Comparison of ENCODE assay signal across 8 cellular contexts in genomic region chr16:11407047-11407982, GRCh38.
DNase-seq lines count a peak whose midpoint lies in the region; ATAC-seq and TF ChIP-seq lines count a peak whose summit lies in the region.

No MANE protein-coding gene starts in this region.

- ATAC-seq in GM23338: peak; percentile 72
- ATAC-seq in activated CD8-positive, alpha-beta T cell treated with anti-CD3 and anti-CD28 coated beads, Interleukin-2, amount 10 ng/mL, durations not matched to agents 7 days and 5 days: peak; percentile 62
- ATAC-seq in stimulated activated memory B cell treated with anti-CD40 and anti-IgM and Interleukin-4, amounts not matched to agents 10 μg/mL and 1 μg/mL and 100 μg/mL, for 72 hours: peak; percentile 62
- no peak for ATAC-seq in GM19328 (IDR thresholded peaks at IDR 0.05; ENCODE audit: unreplicated experiment)

- CTCF ChIA-PET in activated CD8-positive, alpha-beta T cell treated with anti-CD3 and anti-CD28 coated beads, Interleukin-2, amount 10 ng/mL, durations not matched to agents 7 days and 5 days (lab: Charles Lee): interaction anchor here (0.7 to 9.1 kb wide), 35 partner anchors 9 to 661 kb away, joined by 3 to 60 read pairs (median 4); no protein-coding TSS in a partner anchor

- H3K4me3 Mint-ChIP-seq in GM23338: no peak overlapping the region
- H3K4me3 Mint-ChIP-seq in activated CD8-positive, alpha-beta T cell treated with anti-CD3 and anti-CD28 coated beads, Interleukin-2, amount 10 ng/mL, durations not matched to agents 7 days and 5 days: no peak overlapping the region
- no peak overlapping the region for H3K4me3 Mint-ChIP-seq in endothelial cell (ENCODE audit: unreplicated experiment)
- H3K4me3 Mint-ChIP-seq in stimulated activated memory B cell treated with anti-CD40 and anti-IgM and Interleukin-4, amounts not matched to agents 10 μg/mL and 1 μg/mL and 100 μg/mL, for 72 hours: no peak overlapping the region

- no peaks in the 10 kb centered on the region for H4K20me1 ChIP-seq in GM23338 (replicated peaks; ENCODE audit: insufficient read depth)

- H3K27ac Mint-ChIP-seq in GM23338 (no peak overlapping the region), endothelial cell (ENCODE audit: unreplicated experiment) (no peak overlapping the region)
- no peak overlapping the region for H3K27ac Mint-ChIP-seq in activated CD8-positive, alpha-beta T cell treated with anti-CD3 and anti-CD28 coated beads, Interleukin-2, amount 10 ng/mL, durations not matched to agents 7 days and 5 days
- H3K27ac Mint-ChIP-seq in stimulated activated memory B cell treated with anti-CD40 and anti-IgM and Interleukin-4, amounts not matched to agents 10 μg/mL and 1 μg/mL and 100 μg/mL, for 72 hours: peak overlapping the region; percentile 60

- no peak overlapping the region for H2AFZ ChIP-seq in GM23338

- TF ChIP-seq CTCF in AG10803 (conservative IDR thresholded peaks at IDR 0.05; ENCODE audit: low read length) (peak; percentile 77), GM23338 (conservative IDR thresholded peaks at IDR 0.05; ENCODE audit: low read depth in 2 of 2) (peak; percentile 91), endothelial cell (IDR thresholded peaks at IDR 0.05; ENCODE audit: unreplicated experiment) (peak; percentile 86)

- H3K36me3 Mint-ChIP-seq in GM23338 (ENCODE audit: low read depth) (no peaks in the 10 kb centered on the region), endothelial cell (ENCODE audit: low read depth, unreplicated experiment) (no peaks in the 10 kb centered on the region)
- no peaks in the 10 kb centered on the region for H3K36me3 Mint-ChIP-seq in activated CD8-positive, alpha-beta T cell treated with anti-CD3 and anti-CD28 coated beads, Interleukin-2, amount 10 ng/mL, durations not matched to agents 7 days and 5 days (ENCODE audit: low read depth)
- H3K36me3 Mint-ChIP-seq in stimulated activated memory B cell treated with anti-CD40 and anti-IgM and Interleukin-4, amounts not matched to agents 10 μg/mL and 1 μg/mL and 100 μg/mL, for 72 hours: no peaks in the 10 kb centered on the region

- H3K9me3 Mint-ChIP-seq in GM23338 (peaks cover 6% of the 10 kb centered on the region; the same call in 1 of the 3 replicates), endothelial cell (ENCODE audit: unreplicated experiment) (no peaks in the 10 kb centered on the region)
- no peaks in the 10 kb centered on the region for H3K9me3 Mint-ChIP-seq in activated CD8-positive, alpha-beta T cell treated with anti-CD3 and anti-CD28 coated beads, Interleukin-2, amount 10 ng/mL, durations not matched to agents 7 days and 5 days (ENCODE audit: insufficient read depth)
- H3K9me3 Mint-ChIP-seq in stimulated activated memory B cell treated with anti-CD40 and anti-IgM and Interleukin-4, amounts not matched to agents 10 μg/mL and 1 μg/mL and 100 μg/mL, for 72 hours: no peaks in the 10 kb centered on the region

- H3K4me1 ChIP-seq in GM23338 (ENCODE audit: insufficient read depth): no peaks in the 10 kb centered on the region

- H3K4me1 Mint-ChIP-seq in GM23338 (no peaks in the 10 kb centered on the region; the same call in 2 of the 3 replicates), endothelial cell (ENCODE audit: unreplicated experiment) (peaks cover 2% of the 10 kb centered on the region)
- peaks cover 2% of the 10 kb centered on the region for H3K4me1 Mint-ChIP-seq in activated CD8-positive, alpha-beta T cell treated with anti-CD3 and anti-CD28 coated beads, Interleukin-2, amount 10 ng/mL, durations not matched to agents 7 days and 5 days (ENCODE audit: low read depth)
- peaks cover 11% of the 10 kb centered on the region for H3K4me1 Mint-ChIP-seq in stimulated activated memory B cell treated with anti-CD40 and anti-IgM and Interleukin-4, amounts not matched to agents 10 μg/mL and 1 μg/mL and 100 μg/mL, for 72 hours

- no peaks in the 10 kb centered on the region for H3K79me2 ChIP-seq in GM23338 (replicated peaks; ENCODE audit: insufficient read depth)

- H3K36me3 ChIP-seq in GM23338 (ENCODE audit: insufficient read depth): no peaks in the 10 kb centered on the region

- peaks cover 6% of the 10 kb centered on the region for H3K27me3 Mint-ChIP-seq in GM23338 (ENCODE audit: insufficient read depth, low read depth, poor library complexity)
- H3K27me3 Mint-ChIP-seq in activated CD8-positive, alpha-beta T cell treated with anti-CD3 and anti-CD28 coated beads, Interleukin-2, amount 10 ng/mL, durations not matched to agents 7 days and 5 days (ENCODE audit: low read depth): no peaks in the 10 kb centered on the region
- peaks cover 7% of the 10 kb centered on the region for H3K27me3 Mint-ChIP-seq in endothelial cell (ENCODE audit: unreplicated experiment)
- H3K27me3 Mint-ChIP-seq in stimulated activated memory B cell treated with anti-CD40 and anti-IgM and Interleukin-4, amounts not matched to agents 10 μg/mL and 1 μg/mL and 100 μg/mL, for 72 hours: no peaks in the 10 kb centered on the region

- no peaks in the 10 kb centered on the region for H3K27me3 ChIP-seq in GM23338 (ENCODE audit: insufficient read depth)

- no peaks in the 10 kb centered on the region for H3F3A ChIP-seq in GM23338 (replicated peaks; ENCODE audit: low read depth)

- no peaks in the 10 kb centered on the region for H3K9me2 ChIP-seq in GM23338 (ENCODE audit: insufficient read depth)

- H3K4me2 ChIP-seq in GM23338: no peak overlapping the region

- H3K27ac ChIP-seq in GM23338 (ENCODE audit: low read depth): no peak overlapping the region

- DNase-seq in AG10803 (ENCODE audit: low read depth) (peak; percentile 67), GM23338 (ENCODE audit: low spot score) (peak; percentile 88), NCI-H82 (lab: John Stamatoyannopoulos, UW) (peak; percentile 77), endothelial cell (ENCODE audit: low spot score) (peak; percentile 76), myocyte (ENCODE audit: low read depth) (peak; percentile 54)
- peak; percentile 77 for DNase-seq in activated CD8-positive, alpha-beta T cell treated with anti-CD3 and anti-CD28 coated beads, Interleukin-2, amount 10 ng/mL, durations not matched to agents 7 days and 5 days

- POLR2A ChIA-PET in activated CD8-positive, alpha-beta T cell treated with anti-CD3 and anti-CD28 coated beads, Interleukin-2, amount 10 ng/mL, durations not matched to agents 7 days and 5 days (lab: Charles Lee): no interaction called here

- H3K4me3 ChIP-seq in AG10803 (ENCODE audit: low read length): no peak overlapping the region
- H3K4me3 ChIP-seq in GM23338: no peak overlapping the region

TF ChIP-seq in GM23338, 12 proteins besides CTCF, POLR2A, EP300 and RAD21:
- TF ChIP-seq CREB1 (CRISPR knock-in tag; IDR thresholded peaks at IDR 0.05; ENCODE audit: low read depth): peak; percentile 32; the same call in 1 of the 2 replicates
- TF ChIP-seq, protein P1, sequence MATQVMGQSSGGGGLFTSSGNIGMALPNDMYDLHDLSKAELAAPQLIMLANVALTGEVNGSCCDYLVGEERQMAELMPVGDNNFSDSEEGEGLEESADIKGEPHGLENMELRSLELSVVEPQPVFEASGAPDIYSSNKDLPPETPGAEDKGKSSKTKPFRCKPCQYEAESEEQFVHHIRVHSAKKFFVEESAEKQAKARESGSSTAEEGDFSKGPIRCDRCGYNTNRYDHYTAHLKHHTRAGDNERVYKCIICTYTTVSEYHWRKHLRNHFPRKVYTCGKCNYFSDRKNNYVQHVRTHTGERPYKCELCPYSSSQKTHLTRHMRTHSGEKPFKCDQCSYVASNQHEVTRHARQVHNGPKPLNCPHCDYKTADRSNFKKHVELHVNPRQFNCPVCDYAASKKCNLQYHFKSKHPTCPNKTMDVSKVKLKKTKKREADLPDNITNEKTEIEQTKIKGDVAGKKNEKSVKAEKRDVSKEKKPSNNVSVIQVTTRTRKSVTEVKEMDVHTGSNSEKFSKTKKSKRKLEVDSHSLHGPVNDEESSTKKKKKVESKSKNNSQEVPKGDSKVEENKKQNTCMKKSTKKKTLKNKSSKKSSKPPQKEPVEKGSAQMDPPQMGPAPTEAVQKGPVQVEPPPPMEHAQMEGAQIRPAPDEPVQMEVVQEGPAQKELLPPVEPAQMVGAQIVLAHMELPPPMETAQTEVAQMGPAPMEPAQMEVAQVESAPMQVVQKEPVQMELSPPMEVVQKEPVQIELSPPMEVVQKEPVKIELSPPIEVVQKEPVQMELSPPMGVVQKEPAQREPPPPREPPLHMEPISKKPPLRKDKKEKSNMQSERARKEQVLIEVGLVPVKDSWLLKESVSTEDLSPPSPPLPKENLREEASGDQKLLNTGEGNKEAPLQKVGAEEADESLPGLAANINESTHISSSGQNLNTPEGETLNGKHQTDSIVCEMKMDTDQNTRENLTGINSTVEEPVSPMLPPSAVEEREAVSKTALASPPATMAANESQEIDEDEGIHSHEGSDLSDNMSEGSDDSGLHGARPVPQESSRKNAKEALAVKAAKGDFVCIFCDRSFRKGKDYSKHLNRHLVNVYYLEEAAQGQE (IDR thresholded peaks at IDR 0.05; ENCODE audit: unreplicated experiment): no peak
